27 cellular contexts compared by ENCODE assay signal in the genomic region with DNA sequence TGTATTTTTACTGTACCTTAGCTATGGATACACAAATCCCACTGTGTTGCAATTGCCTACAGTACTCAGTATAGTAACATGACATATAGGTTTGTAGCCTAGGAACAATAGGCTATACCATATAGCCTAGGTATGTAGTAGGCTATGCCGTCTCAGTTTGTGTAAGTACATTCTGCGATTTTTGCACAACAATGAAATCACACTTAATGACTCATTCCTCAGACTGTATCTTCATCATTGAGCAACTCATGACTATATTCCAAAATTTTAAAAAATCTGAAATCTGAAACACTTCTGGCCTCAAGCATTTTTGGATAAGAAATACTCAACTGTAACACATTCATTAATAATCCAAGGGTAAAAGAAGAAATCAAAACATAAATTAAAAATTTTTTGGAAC.
"Had no signal": no experiment of that assay in that cellular context is flagged by ENCODE, and none has a peak within 500 bp of the region (broad histone marks: within the 10 kb centered on the region; RNA-seq: fewer than 3 reads in every experiment).

No MANE protein-coding gene starts in this region.

- ATAC-seq: activated T-cell treated with anti-CD3 and anti-CD28 coated beads, Interleukin-2, amount 50 U/mL, for 72 hours; lower lobe of right lung; naive thymus-derived CD8-positive, alpha-beta T cell; psoas muscle; right cardiac atrium; stimulated activated naive CD8-positive, alpha-beta T cell treated with anti-CD3 and anti-CD28 coated beads, Interleukin-15, amount 100 ng/mL, for 72 hours had no signal

- FAIRE-seq: astrocyte, keratinocyte, small intestine had no signal

- H3K9me3 ChIP-seq: lower lobe of right lung, ovary, psoas muscle, testis, upper lobe of left lung had no signal

- H3K4me1 Mint-ChIP-seq: endodermal cell; naive thymus-derived CD8-positive, alpha-beta T cell; stimulated activated naive CD8-positive, alpha-beta T cell treated with anti-CD3 and anti-CD28 coated beads, Interleukin-15, amount 100 ng/mL, for 72 hours had no signal

- H3K4me3 Mint-ChIP-seq: activated T-cell treated with anti-CD3 and anti-CD28 coated beads, Interleukin-2, amount 50 U/mL, for 72 hours; endodermal cell; naive thymus-derived CD8-positive, alpha-beta T cell; stimulated activated naive CD8-positive, alpha-beta T cell treated with anti-CD3 and anti-CD28 coated beads, Interleukin-15, amount 100 ng/mL, for 72 hours had no signal

- H3K27me3 ChIP-seq: cardiac muscle cell, ovary, testis, upper lobe of left lung had no signal

- H3K4me3 ChIP-seq: cardiac muscle cell, lower lobe of right lung, ovary, psoas muscle, testis, upper lobe of left lung had no signal

- H3K27me3 Mint-ChIP-seq: naive thymus-derived CD8-positive, alpha-beta T cell; stimulated activated naive CD8-positive, alpha-beta T cell treated with anti-CD3 and anti-CD28 coated beads, Interleukin-15, amount 100 ng/mL, for 72 hours had no signal

- DNase-seq: activated CD4-positive, alpha-beta T cell treated with anti-CD3 and anti-CD28 coated beads, Interleukin-2, amount 50 U/mL, for 1 hour; activated CD4-positive, CD25-positive, alpha-beta regulatory T cell treated with anti-CD3 and anti-CD28 coated beads, Interleukin-2, amount 50 U/mL, for 72 hours; activated CD8-positive, alpha-beta memory T cell treated with anti-CD3 and anti-CD28 coated beads for 24 hours; activated CD8-positive, alpha-beta memory T cell treated with anti-CD3 and anti-CD28 coated beads, Interleukin-2, amount 50 U/mL, for 48 hours; activated effector memory CD4-positive, alpha-beta T cell treated with anti-CD3 and anti-CD28 coated beads, Interleukin-2, amount 50 U/mL, for 16 hours; activated naive CD4-positive, alpha-beta T cell treated with anti-CD3 and anti-CD28 coated beads, Interleukin-2, amount 50 U/mL, for 16 hours; activated T-cell treated with anti-CD3 and anti-CD28 coated beads, Interleukin-2, amount 50 U/mL, for 72 hours; endodermal cell; foreskin melanocyte; hypothalamus; lower lobe of right lung; naive thymus-derived CD8-positive, alpha-beta T cell; ovary; psoas muscle; right cardiac atrium; small intestine; stimulated activated CD4-positive, alpha-beta T cell treated with anti-CD3 and anti-CD28 coated beads, Interleukin-15, amount 100 ng/mL, for 24 hours; stimulated activated CD4-positive, alpha-beta T cell treated with anti-CD3 and anti-CD28 coated beads, Interleukin-2, amount 100 ng/mL, for 48 hours; stimulated activated naive CD8-positive, alpha-beta T cell treated with anti-CD3 and anti-CD28 coated beads, Interleukin-15, amount 100 ng/mL, for 72 hours; SW 1271; T-helper 2 cell; testis; upper lobe of left lung had no signal

- H3K27ac ChIP-seq: cardiac muscle cell, lower lobe of right lung, ovary, psoas muscle, testis, upper lobe of left lung, VCaP had no signal

- H3K36me3 ChIP-seq: cardiac muscle cell, lower lobe of right lung, ovary, upper lobe of left lung had no signal

- H3K4me1 ChIP-seq: lower lobe of right lung, psoas muscle, testis, upper lobe of left lung had no signal
